12 cellular contexts compared by ENCODE assay signal in genomic region chr6:139251377-139252017, GRCh38. TPM values are rescaled to one million over a fixed set of nuclear protein-coding genes. Genes with fewer than 3 reads are reported as not detected.
DNase-seq lines count a peak whose midpoint lies in the region; ATAC-seq and TF ChIP-seq lines count a peak whose summit lies in the region.
"Had no signal": no experiment of that assay in that cellular context is flagged by ENCODE, and none has a peak within 500 bp of the region (broad histone marks: within the 10 kb centered on the region; RNA-seq: fewer than 3 reads in every experiment).

No MANE protein-coding gene starts in this region.

- intact Hi-C loops in activated CD8-positive, alpha-beta T cell treated with anti-CD3 and anti-CD28 coated beads for 36 hours (cut with micrococcal nuclease), result no loop called here
- intact Hi-C loops in heart right ventricle (cut with DNase I) (loop anchor here in 2 of 10 donors (1.0 to 5.0 kb wide), 3 partner anchors 36 to 113 kb away; partner anchors contain the start of gene TXLNB (in 1 of the 2)), sigmoid colon (cut with DNase I) (no loop called here)

- no peaks in the 10 kb centered on the region for H4K20me1 ChIP-seq in Karpas-422 (ENCODE audit: insufficient read depth, low read depth, low read length)

- 22 to 24% methylated on average over 3 of the region's 3 CpGs for WGBS in heart right ventricle, 2 donors
- WGBS in sigmoid colon, 2 donors, result 78 to 88% methylated on average over 3 of the region's 3 CpGs

- peaks cover 2% of the 10 kb centered on the region for H3K9me3 Mint-ChIP-seq in activated CD8-positive, alpha-beta T cell treated with anti-CD3 and anti-CD28 coated beads for 36 hours
- no peaks in the 10 kb centered on the region for H3K9me3 Mint-ChIP-seq in type B pancreatic cell

- peaks cover 10% of the 10 kb centered on the region for H3K36me3 ChIP-seq in Karpas-422 (ENCODE audit: insufficient read depth, low read length)
- H3K36me3 ChIP-seq in heart right ventricle, result peaks cover 0 to 31% (median 0%) of the 10 kb centered on the region in 9 donors
- H3K36me3 ChIP-seq in sigmoid colon, result no peaks in the 10 kb centered on the region

- H3K36me3 Mint-ChIP-seq in activated CD8-positive, alpha-beta T cell treated with anti-CD3 and anti-CD28 coated beads for 36 hours (ENCODE audit: low read depth), result no peaks in the 10 kb centered on the region
- no peaks in the 10 kb centered on the region for H3K36me3 Mint-ChIP-seq in type B pancreatic cell

- H3K9me3 ChIP-seq in Karpas-422 (ENCODE audit: low read length) (no peaks in the 10 kb centered on the region), heart right ventricle (no peaks in the 10 kb centered on the region), sigmoid colon (no peaks in the 10 kb centered on the region)
- H3K9me3 ChIP-seq: SK-N-SH had no signal

- TF ChIP-seq EP300 in sigmoid colon (IDR thresholded peaks at IDR 0.05), result no peak

- H3K27me3 Mint-ChIP-seq in activated CD8-positive, alpha-beta T cell treated with anti-CD3 and anti-CD28 coated beads for 36 hours, result no peaks in the 10 kb centered on the region
- no peaks in the 10 kb centered on the region for H3K27me3 Mint-ChIP-seq in type B pancreatic cell

- no peak for TF ChIP-seq CTCF in activated CD8-positive, alpha-beta T cell treated with anti-CD3 and anti-CD28 coated beads for 36 hours (IDR thresholded peaks at IDR 0.05)
- TF ChIP-seq CTCF in heart right ventricle (IDR thresholded peaks at IDR 0.05) (no peak), sigmoid colon (IDR thresholded peaks at IDR 0.05) (no peak), type B pancreatic cell (conservative IDR thresholded peaks at IDR 0.05) (no peak)

- CTCF ChIA-PET in activated CD8-positive, alpha-beta T cell treated with anti-CD3 and anti-CD28 coated beads for 36 hours (lab: Charles Lee), result interaction anchor here (0.5 to 2.3 kb wide), 8 partner anchors 7 to 551 kb away, joined by 3 to 12 read pairs (median 3); no protein-coding TSS in a partner anchor

- H3K9ac ChIP-seq in Karpas-422 (ENCODE audit: low read length), result no peak overlapping the region
- H3K9ac ChIP-seq: SK-N-SH had no signal

- H3K4me2 ChIP-seq in Karpas-422 (ENCODE audit: low read depth, low read length, poor library complexity, severe bottlenecking), result no peak overlapping the region
- H3K4me2 ChIP-seq: SK-N-SH had no signal

- H3K27ac ChIP-seq in Karpas-422 (ENCODE audit: low read length), result peak overlapping the region; percentile 64
- H3K27ac ChIP-seq in heart right ventricle, result peak overlapping the region; percentile 47 to 89 (median 80)
- peak overlapping the region; percentile 10 to 50 (median 38) for H3K27ac ChIP-seq in sigmoid colon

- H3K4me1 ChIP-seq in Karpas-422 (ENCODE audit: low read length) (peaks cover 23% of the 10 kb centered on the region), heart right ventricle (peaks cover 10 to 43% (median 27%) of the 10 kb centered on the region in 9 donors), sigmoid colon (peaks cover 0 to 15% (median 4%) of the 10 kb centered on the region in 4 donors)

- H3K27ac Mint-ChIP-seq in activated CD8-positive, alpha-beta T cell treated with anti-CD3 and anti-CD28 coated beads for 36 hours, result peak overlapping the region; percentile 61
- no peak overlapping the region for H3K27ac Mint-ChIP-seq in type B pancreatic cell

- no peak for TF ChIP-seq POLR2A in sigmoid colon (IDR thresholded peaks at IDR 0.05)

- POLR2A ChIA-PET in activated CD8-positive, alpha-beta T cell treated with anti-CD3 and anti-CD28 coated beads for 36 hours (lab: Charles Lee), result interaction anchor here (0.7 kb wide), 1 partner anchor 228 kb away, joined by 3 read pairs; no protein-coding TSS in a partner anchor

- no peak overlapping the region for H3K4me3 Mint-ChIP-seq in activated CD8-positive, alpha-beta T cell treated with anti-CD3 and anti-CD28 coated beads for 36 hours
- H3K4me3 Mint-ChIP-seq in type B pancreatic cell, result no peak overlapping the region

- H3K9me2 ChIP-seq in Karpas-422 (replicated peaks; ENCODE audit: insufficient read depth, low read length), result no peaks in the 10 kb centered on the region
- H3K9me2 ChIP-seq: SK-N-SH had no signal

- no peaks in the 10 kb centered on the region for H3K27me3 ChIP-seq in Karpas-422 (ENCODE audit: low read length)
- H3K27me3 ChIP-seq in heart right ventricle, result no peaks in the 10 kb centered on the region
- H3K27me3 ChIP-seq in sigmoid colon, result no peaks in the 10 kb centered on the region

- H3K4me3 ChIP-seq in Karpas-422 (ENCODE audit: low read length), result no peak overlapping the region
- H3K4me3 ChIP-seq in heart right ventricle, result no peak overlapping the region
- H3K4me3 ChIP-seq in sigmoid colon, result no peak overlapping the region

- no peak for DNase-seq in Karpas-422
- no peak for DNase-seq in activated CD8-positive, alpha-beta T cell treated with anti-CD3 and anti-CD28 coated beads for 36 hours
- peak in 1 of 2 donors; percentile 53 for DNase-seq in heart right ventricle
- no peak for DNase-seq in sigmoid colon
- no peak for DNase-seq in NCI-H1694 treated with DMSO at 0.1 percent for 48 hours (lab: John Stamatoyannopoulos, UW)
- DNase-seq in type B pancreatic cell (ENCODE audit: extremely low spot score, unreplicated experiment), result no peak
- DNase-seq: activated CD4-positive, alpha-beta T cell treated with anti-CD3 and anti-CD28 coated beads for 1 hour; midbrain; NCI-H2107; SK-N-SH had no signal

- H2AFZ ChIP-seq in Karpas-422 (ENCODE audit: low read length), result no peak overlapping the region

- no peak for ATAC-seq in activated CD8-positive, alpha-beta T cell treated with anti-CD3 and anti-CD28 coated beads for 36 hours
- ATAC-seq in heart right ventricle, result peak; percentile 76 to 92 (median 84)
- ATAC-seq in HG03432 (IDR thresholded peaks at IDR 0.05; ENCODE audit: unreplicated experiment), result no peak
- ATAC-seq in GM19351 (IDR thresholded peaks at IDR 0.05; ENCODE audit: unreplicated experiment), result no peak

- H3K79me2 ChIP-seq in Karpas-422 (ENCODE audit: low read length), result no peaks in the 10 kb centered on the region

- H3K4me1 Mint-ChIP-seq in activated CD8-positive, alpha-beta T cell treated with anti-CD3 and anti-CD28 coated beads for 36 hours (ENCODE audit: low read depth), result peaks cover 48% of the 10 kb centered on the region
- no peaks in the 10 kb centered on the region for H3K4me1 Mint-ChIP-seq in type B pancreatic cell (ENCODE audit: unreplicated experiment)

RNA-seq across cellular contexts. Expression of gene TXLNB, which starts 40.3 kb away (rescaled TPM):
- total RNA-seq in Karpas-422 (2014; rRNA removed; shearing (Covaris generic); ENCODE audit: low replicate concordance), result 14.6 and 16.3 TPM in 2 replicates
- total RNA-seq in activated CD8-positive, alpha-beta T cell treated with anti-CD3 and anti-CD28 coated beads for 36 hours, result under 1 TPM; 0.11 to 0.22 TPM
- total RNA-seq in heart right ventricle (100 to 1,000 TPM in 9 of 10 donors, 10 to 100 TPM in 1; 93.3 to 156 (median 140) TPM), sigmoid colon (1 to 10 TPM in 3 of 4 donors, under 1 TPM in 1; 0.95 to 3.9 (median 2.7) TPM), type B pancreatic cell (ENCODE audit: low replicate concordance) (0.22 TPM in 1 of 2 replicates, not detected in the other)
- polyA plus RNA-seq in heart right ventricle (10 to 100 TPM in 1 of 2 donors, 1 to 10 TPM in 1; 6.2 to 35.0 TPM), sigmoid colon (under 1 TPM in 2 of 3 donors, not detected in 1; 0.58 to 0.60 TPM)

Comparison
In these comparisons a context has a peak if more than half of its experiments do, and no peak if none do; other contexts are left out.
1. ATAC-seq: peak in heart right ventricle (8 of 8); none in activated CD8-positive, alpha-beta T cell treated with anti-CD3 and anti-CD28 coated beads for 36 hours (single experiment), HG03432 (single experiment) and GM19351 (single experiment).
2. Peak in every context shown above with its lines, with median percentiles within 50 percentile points of each other: H3K27ac ChIP-seq.